Comparison of ENCODE assay signal across 19 cellular contexts in genomic region chr12:80714055-80714454, GRCh38. TPM values are rescaled to one million over a fixed set of nuclear protein-coding genes. Genes with fewer than 3 reads are reported as not detected.
DNase-seq lines count a peak whose midpoint lies in the region; ATAC-seq and TF ChIP-seq lines count a peak whose summit lies in the region.
"Had no signal": no experiment of that assay in that cellular context is flagged by ENCODE, and none has a peak within 500 bp of the region (broad histone marks: within the 10 kb centered on the region; RNA-seq: fewer than 3 reads in every experiment).

No MANE protein-coding gene starts in this region.

- peaks cover 65% of the 10 kb centered on the region in 2 experiments for H3K4me1 Mint-ChIP-seq in H9
- peaks cover 41% of the 10 kb centered on the region for H3K4me1 Mint-ChIP-seq in brain
- H3K4me1 Mint-ChIP-seq: activated naive CD8-positive, alpha-beta T cell treated with anti-CD3 and anti-CD28 coated beads for 36 hours; naive thymus-derived CD8-positive, alpha-beta T cell; stimulated activated effector memory CD8-positive, alpha-beta T cell treated with anti-CD3 and anti-CD28 coated beads, Interleukin-12 subunit alpha, Interleukin-12 subunit beta, amount 100 ng/mL, for 72 hours had no signal

- H3K36me3 ChIP-seq in iPS-20b (ENCODE audit: insufficient read depth, low read depth, low read length) (no peaks in the 10 kb centered on the region), HAP-1 (replicated peaks) (no peaks in the 10 kb centered on the region)
- H3K36me3 ChIP-seq: BLaER1 treated with 17β-estradiol and CSF1 and Interleukin-3, amounts not matched to agents 10 nM and 100 nM had no signal

- H3T11ph ChIP-seq in H9 (ENCODE audit: low read length): no peak overlapping the region

- no peak overlapping the region for H3K4ac ChIP-seq in H9 (ENCODE audit: low read depth, low read length)

- no peak overlapping the region for H2BK120ac ChIP-seq in H9 (ENCODE audit: low read depth, low read length, poor library complexity, severe bottlenecking)

- H3K9me3 Mint-ChIP-seq in H9: no peaks in the 10 kb centered on the region
- peaks cover 0 to 4% (median 3%) of the 10 kb centered on the region in 5 experiments for H3K9me3 Mint-ChIP-seq in brain
- H3K9me3 Mint-ChIP-seq: activated naive CD8-positive, alpha-beta T cell treated with anti-CD3 and anti-CD28 coated beads for 36 hours; T-helper 2 cell treated with Interferon-gamma antibody and Interleukin-4, amounts not matched to agents 5 μg/mL and 100 μg/mL, for 36 hours had no signal

- H3K27ac Mint-ChIP-seq in H9: peak overlapping the region; percentile 22 to 68 (median 37); a peak in 3 of 7 replicates
- H3K27ac Mint-ChIP-seq in brain: peak overlapping the region in 3 of 5 experiments; percentile 26 to 86 (median 86)
- H3K27ac Mint-ChIP-seq: activated naive CD8-positive, alpha-beta T cell treated with anti-CD3 and anti-CD28 coated beads for 36 hours; naive thymus-derived CD8-positive, alpha-beta T cell; stimulated activated effector memory CD8-positive, alpha-beta T cell treated with anti-CD3 and anti-CD28 coated beads, Interleukin-12 subunit alpha, Interleukin-12 subunit beta, amount 100 ng/mL, for 72 hours; T-helper 2 cell treated with Interferon-gamma antibody and Interleukin-4, amounts not matched to agents 5 μg/mL and 100 μg/mL, for 36 hours had no signal

- H3K27me3 Mint-ChIP-seq in H9 (ENCODE audit: low read depth): peaks cover 77% of the 10 kb centered on the region
- peaks cover 42% of the 10 kb centered on the region for H3K27me3 Mint-ChIP-seq in brain

- H4K91ac ChIP-seq in H9 (ENCODE audit: insufficient read length, low read depth, low read length): no peak overlapping the region

- H3K23ac ChIP-seq in H9 (ENCODE audit: insufficient read length, low read depth, low read length): no peak overlapping the region

- no peak overlapping the region for H2BK15ac ChIP-seq in H9 (ENCODE audit: low read depth, low read length)

- H3K23me2 ChIP-seq in H9 (ENCODE audit: insufficient read length, low read depth, low read length, poor library complexity, severe bottlenecking): peaks cover 10% of the 10 kb centered on the region

- peak overlapping the region; percentile 65 to 81 for H3K4me3 Mint-ChIP-seq in H9
- peak overlapping the region; percentile 69 to 79 (median 76) for H3K4me3 Mint-ChIP-seq in brain
- H3K4me3 Mint-ChIP-seq: activated naive CD8-positive, alpha-beta T cell treated with anti-CD3 and anti-CD28 coated beads for 36 hours; naive thymus-derived CD8-positive, alpha-beta T cell; stimulated activated effector memory CD8-positive, alpha-beta T cell treated with anti-CD3 and anti-CD28 coated beads, Interleukin-12 subunit alpha, Interleukin-12 subunit beta, amount 100 ng/mL, for 72 hours; T-helper 2 cell treated with Interferon-gamma antibody and Interleukin-4, amounts not matched to agents 5 μg/mL and 100 μg/mL, for 36 hours had no signal

- H3K36me3 Mint-ChIP-seq in H9 (ENCODE audit: insufficient read depth in 1 of 3, low read depth in 3 of 3) (no peaks in the 10 kb centered on the region), brain (peaks cover 4% of the 10 kb centered on the region)
- H3K36me3 Mint-ChIP-seq: activated naive CD8-positive, alpha-beta T cell treated with anti-CD3 and anti-CD28 coated beads for 36 hours; stimulated activated effector memory CD8-positive, alpha-beta T cell treated with anti-CD3 and anti-CD28 coated beads, Interleukin-12 subunit alpha, Interleukin-12 subunit beta, amount 100 ng/mL, for 72 hours had no signal

- no peak overlapping the region for H3K56ac ChIP-seq in H9 (ENCODE audit: insufficient read length, low read depth, low read length)

- H2BK5ac ChIP-seq in H9 (ENCODE audit: insufficient read length, low read length): no peak overlapping the region

- H3K79me1 ChIP-seq in H9 (ENCODE audit: insufficient read depth, low read depth, low read length, poor library complexity, severe bottlenecking): no peaks in the 10 kb centered on the region

- no peak overlapping the region for H2AFZ ChIP-seq in H9 (ENCODE audit: low read length)
- H2AFZ ChIP-seq: PC-9 had no signal

- in situ Hi-C loops in HAP-1 (cut with MboI; ENCODE audit: low sequenced_read_pairs): no loop called here

- TF ChIP-seq CTCF in H9 (conservative IDR thresholded peaks at IDR 0.05) (no peak), brain (conservative IDR thresholded peaks at IDR 0.05) (no peak)

- H3K9me3 ChIP-seq in H9 (ENCODE audit: control insufficient read depth, low read depth, low read length) (no peaks in the 10 kb centered on the region), iPS-20b (ENCODE audit: insufficient read depth, low read depth, low read length) (no peaks in the 10 kb centered on the region), HAP-1 (no peaks in the 10 kb centered on the region)

- H2BK20ac ChIP-seq in H9 (ENCODE audit: low read depth, low read length, poor library complexity, severe bottlenecking): no peak overlapping the region

- H3K27ac ChIP-seq in H9 (ENCODE audit: insufficient read length, low read depth, low read length): no peak overlapping the region
- H3K27ac ChIP-seq in iPS-20b (ENCODE audit: low read length): peak overlapping the region; percentile 28
- H3K27ac ChIP-seq: BLaER1 treated with 17β-estradiol and CSF1 and Interleukin-3, amounts not matched to agents 10 nM and 100 nM; HL-60; PC-9 had no signal

- no peaks in the 10 kb centered on the region for H3K79me2 ChIP-seq in H9 (ENCODE audit: insufficient read depth, low read length)

- ATAC-seq in GM18519 (IDR thresholded peaks at IDR 0.05; ENCODE audit: low FRiP score, unreplicated experiment): no peak
- ATAC-seq: naive thymus-derived CD8-positive, alpha-beta T cell; stimulated activated effector memory CD8-positive, alpha-beta T cell treated with anti-CD3 and anti-CD28 coated beads, Interleukin-12 subunit alpha, Interleukin-12 subunit beta, amount 100 ng/mL, for 72 hours had no signal

- H3K18ac ChIP-seq in H9 (ENCODE audit: insufficient read length, low read depth, low read length): no peak overlapping the region

- H3K4me1 ChIP-seq in H9 (ENCODE audit: insufficient read depth, low read length): peaks cover 15% of the 10 kb centered on the region
- H3K4me1 ChIP-seq in iPS-20b (ENCODE audit: insufficient read depth, low read length): peaks cover 33% of the 10 kb centered on the region
- H3K4me1 ChIP-seq in HAP-1: peaks cover 2% of the 10 kb centered on the region; the same call in 1 of the 2 replicates
- H3K4me1 ChIP-seq: BLaER1 treated with 17β-estradiol and CSF1 and Interleukin-3, amounts not matched to agents 10 nM and 100 nM had no signal

- H3K9ac ChIP-seq in H9 (ENCODE audit: extremely low read depth, insufficient read length, low read length) (no peak overlapping the region), iPS-20b (ENCODE audit: low read depth, low read length) (peak overlapping the region; percentile 65; the same call in 1 of the 2 replicates)
- H3K9ac ChIP-seq: BLaER1 treated with 17β-estradiol and CSF1 and Interleukin-3, amounts not matched to agents 10 nM and 100 nM had no signal

- peak overlapping the region; percentile 62 for H3K4me3 ChIP-seq in iPS-20b (ENCODE audit: low read length)
- no peak overlapping the region for H3K4me3 ChIP-seq in HAP-1
- H3K4me3 ChIP-seq: BLaER1 treated with 17β-estradiol and CSF1 and Interleukin-3, amounts not matched to agents 10 nM and 100 nM; PC-9 had no signal

- no peak overlapping the region for H3K14ac ChIP-seq in H9 (ENCODE audit: insufficient read depth, low read length)

- peak; percentile 72 for DNase-seq in H9
- DNase-seq in renal cortical epithelial cell (ENCODE audit: low read depth): peak; percentile 18
- no peak for DNase-seq in globus pallidus (ENCODE audit: low spot score)
- DNase-seq in HAP-1 (ENCODE audit: low spot score in 2 of 2): no peak
- no peak for DNase-seq in NCI-H2196 treated with DMSO at 0.1 percent for 48 hours (lab: John Stamatoyannopoulos, UW; ENCODE audit: unreplicated experiment)
- DNase-seq: activated CD8-positive, alpha-beta memory T cell treated with anti-CD3 and anti-CD28 coated beads for 24 hours; activated naive CD8-positive, alpha-beta T cell treated with anti-CD3 and anti-CD28 coated beads for 36 hours; hypothalamus; naive thymus-derived CD8-positive, alpha-beta T cell; NCI-H345; PC-9; stimulated activated CD4-positive, alpha-beta T cell treated with anti-CD3 and anti-CD28 coated beads, Interleukin-1b, Interleukin-23, amount 100 ng/mL, for 48 hours had no signal

- no peak overlapping the region for H2BK12ac ChIP-seq in H9 (ENCODE audit: insufficient read length, low read depth, low read length)

- peak overlapping the region; percentile 52 for H3K4me2 ChIP-seq in H9 (ENCODE audit: insufficient read depth, insufficient read length, low read length)
- H3K4me2 ChIP-seq: BLaER1 treated with 17β-estradiol and CSF1 and Interleukin-3, amounts not matched to agents 10 nM and 100 nM; PC-9 had no signal

- no peak overlapping the region for H2AK5ac ChIP-seq in H9 (ENCODE audit: insufficient read length, low read length)

- H4K20me1 ChIP-seq in H9 (ENCODE audit: control insufficient read depth, insufficient read depth, insufficient read length): no peaks in the 10 kb centered on the region
- H4K20me1 ChIP-seq: BLaER1 treated with 17β-estradiol and CSF1 and Interleukin-3, amounts not matched to agents 10 nM and 100 nM had no signal

- no CpG with 5 or more reads among the region's 16 CpGs for WGBS in H9 (ENCODE audit: extremely low coverage, insufficient read length, low lambda C conversion rate)

- no peak overlapping the region for H4K5ac ChIP-seq in H9 (ENCODE audit: insufficient read length, low read depth, low read length)

- H3K27me3 ChIP-seq in H9 (ENCODE audit: insufficient read depth, low read length) (peaks cover 40% of the 10 kb centered on the region; the same call in 1 of the 2 replicates), iPS-20b (ENCODE audit: insufficient read depth, low read length) (peaks cover 33% of the 10 kb centered on the region; the same call in 1 of the 2 replicates), HAP-1 (ENCODE audit: low read depth) (no peaks in the 10 kb centered on the region)
- H3K27me3 ChIP-seq: BLaER1 treated with 17β-estradiol and CSF1 and Interleukin-3, amounts not matched to agents 10 nM and 100 nM had no signal

- H4K8ac ChIP-seq in H9 (replicated peaks; ENCODE audit: insufficient read length, low read depth, low read length): no peak overlapping the region

RNA-seq across cellular contexts. Expression of gene MYF5, which starts 2.7 kb away (rescaled TPM):
- total RNA-seq in H9 (2021) (not detected in 2 replicates), renal cortical epithelial cell (0.35 TPM in 1 of 2 replicates, not detected in the other)
- polyA plus RNA-seq in brain (ENCODE audit: insufficient read depth, low read depth, low replicate concordance): not detected
- total RNA-seq: activated naive CD8-positive, alpha-beta T cell treated with anti-CD3 and anti-CD28 coated beads for 36 hours; naive thymus-derived CD8-positive, alpha-beta T cell; PC-9 had no signal
- polyA plus RNA-seq: naive thymus-derived CD8-positive, alpha-beta T cell had no signal

RNA-seq across cellular contexts. Expression of gene MYF6, which starts 6.6 kb away (rescaled TPM):
- total RNA-seq in H9 (2021) (not detected in 2 replicates), renal cortical epithelial cell (0.52 TPM in 1 of 2 replicates, not detected in the other)
- polyA plus RNA-seq in brain (ENCODE audit: insufficient read depth, low read depth, low replicate concordance): not detected
- total RNA-seq: activated naive CD8-positive, alpha-beta T cell treated with anti-CD3 and anti-CD28 coated beads for 36 hours; naive thymus-derived CD8-positive, alpha-beta T cell; PC-9 had no signal
- polyA plus RNA-seq: naive thymus-derived CD8-positive, alpha-beta T cell had no signal

Comparison
In these comparisons a context has a peak if more than half of its experiments do, and no peak if none do; other contexts are left out.
1. DNase-seq: peak in H9 (single experiment) and renal cortical epithelial cell (single experiment); none in globus pallidus (single experiment), HAP-1 (0 of 2) and NCI-H2196 treated with DMSO at 0.1 percent for 48 hours (single experiment).